ENCODE assay signal across 17 cellular contexts in the genomic region with DNA sequence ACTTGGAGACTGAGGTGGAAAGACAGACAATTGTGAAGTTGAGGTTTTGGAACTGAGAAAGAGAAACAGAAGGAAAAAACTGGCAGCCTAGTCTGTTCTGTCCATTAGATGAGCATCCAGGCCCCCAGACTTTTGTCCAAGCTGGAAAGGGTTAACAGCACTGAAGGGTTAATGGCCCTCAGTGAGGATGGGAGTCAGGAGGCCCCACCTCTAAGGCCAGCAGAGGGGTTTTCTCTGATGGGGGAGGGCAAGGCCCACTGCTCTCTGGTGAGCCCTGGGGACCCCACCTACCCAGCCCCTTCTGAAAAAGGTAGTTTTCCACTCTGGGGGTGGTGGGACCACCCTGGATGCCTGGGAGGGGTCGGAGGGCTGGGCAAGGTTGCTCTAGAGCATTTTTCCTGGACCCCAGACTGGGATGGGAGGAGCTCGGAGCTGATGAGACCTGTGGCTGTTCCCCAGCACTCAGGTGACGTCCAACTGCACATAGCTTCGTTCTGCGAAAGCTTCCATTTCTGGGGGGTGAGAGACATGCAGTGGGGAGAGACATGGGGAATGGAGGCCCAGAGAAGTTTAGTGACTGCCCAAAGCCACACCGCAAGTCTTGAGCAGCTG. TPM values are rescaled to one million over a fixed set of nuclear protein-coding genes. Genes with fewer than 3 reads are reported as not detected.
DNase-seq lines count a peak whose midpoint lies in the region; ATAC-seq, FAIRE-seq and TF ChIP-seq lines count a peak whose summit lies in the region.
"Had no signal": no experiment of that assay in that cellular context is flagged by ENCODE, and none has a peak within 500 bp of the region (broad histone marks: within the 10 kb centered on the region; RNA-seq: fewer than 3 reads in every experiment).

No MANE protein-coding gene starts in this region.

- no peak overlapping the region for H3K23ac ChIP-seq in neuronal stem cell (ENCODE audit: low read depth, low read length, poor library complexity)

- no peak overlapping the region for H2BK15ac ChIP-seq in neuronal stem cell (ENCODE audit: low read length)

- DNase-seq in stimulated activated naive CD8-positive, alpha-beta T cell treated with anti-CD3 and anti-CD28 coated beads, Interleukin-15, Interleukin-2, amounts not matched to agents 100 U/mL and 50 U/mL, for 24 hours, result no peak
- DNase-seq in stimulated activated naive CD8-positive, alpha-beta T cell treated with anti-CD3 and anti-CD28 coated beads, Interleukin-15, amount 100 ng/mL, for 72 hours, result no peak
- DNase-seq in K562 (ENCODE audit: extremely low read depth in 1 of 4, low spot score in 3 of 4) (no peak), neuronal stem cell (ENCODE audit: low spot score) (no peak)
- no peak for DNase-seq in activated T-cell treated with anti-CD3 and anti-CD28 coated beads, Interleukin-2, amount 50 U/mL, for 48 hours
- DNase-seq in stimulated activated CD4-positive, alpha-beta T cell treated with anti-CD3 and anti-CD28 coated beads, Interleukin-12 subunit alpha, Interleukin-12 subunit beta, amount 100 ng/mL, for 4 hours, result no peak
- DNase-seq: C1 segment of cervical spinal cord; CD4-positive, alpha-beta memory T cell; DMS79 had no signal

- no peaks in the 10 kb centered on the region for H3K79me2 ChIP-seq in K562 (ENCODE audit: control insufficient read depth, insufficient read depth, low read length)

- no peaks in the 10 kb centered on the region for H4K20me1 ChIP-seq in K562 (replicated peaks; ENCODE audit: control insufficient read depth, insufficient read depth, low read length)

- no peak overlapping the region for H2BK120ac ChIP-seq in neuronal stem cell (ENCODE audit: low read depth, low read length)

- no peak for TF ChIP-seq EP300 in K562 (IDR thresholded peaks at IDR 0.05; ENCODE audit: low read length)

- H3K79me1 ChIP-seq in neuronal stem cell (ENCODE audit: low read depth, low read length), result no peaks in the 10 kb centered on the region

- no peaks in the 10 kb centered on the region for H3K27me3 ChIP-seq in K562 (ENCODE audit: control insufficient read depth in 2 of 2, insufficient read depth in 2 of 2, low read length in 2 of 2)
- H3K27me3 ChIP-seq in neuronal stem cell (ENCODE audit: control insufficient read depth in 3 of 3, insufficient read depth in 3 of 3, low read depth in 1 of 3, low read length in 3 of 3), result peaks cover 0 to under 1% (median 0%) of the 10 kb centered on the region in 3 experiments

- H3K27ac ChIP-seq in K562 (ENCODE audit: extremely low read depth, low read depth, low read length) (no peak overlapping the region), neuronal stem cell (replicated peaks; ENCODE audit: low read length) (no peak overlapping the region)

- H2BK12ac ChIP-seq in neuronal stem cell (ENCODE audit: low read length), result no peak overlapping the region

- no peak for TF ChIP-seq CTCF in K562 (IDR thresholded peaks at IDR 0.05 in 2 of 3, conservative IDR thresholded peaks at IDR 0.05 in 1 of 3; ENCODE audit: insufficient read depth in 2 of 3, low read depth in 1 of 3, low read length in 3 of 3)

- peak; percentile 22 for ATAC-seq in stimulated activated naive CD8-positive, alpha-beta T cell treated with anti-CD3 and anti-CD28 coated beads, Interleukin-15, Interleukin-2, amounts not matched to agents 100 U/mL and 50 U/mL, for 24 hours
- no peak for ATAC-seq in stimulated activated naive CD8-positive, alpha-beta T cell treated with anti-CD3 and anti-CD28 coated beads, Interleukin-15, amount 100 ng/mL, for 72 hours
- no peak for ATAC-seq in K562
- ATAC-seq in esophagus mucosa, result no peak
- ATAC-seq: GM12878, HCT116 had no signal

- peaks cover 16% of the 10 kb centered on the region for H3K27me3 Mint-ChIP-seq in stimulated activated naive CD8-positive, alpha-beta T cell treated with anti-CD3 and anti-CD28 coated beads, Interleukin-15, amount 100 ng/mL, for 72 hours

- CTCF ChIA-PET in K562 (lab: Yijun Ruan, JAX; ENCODE audit: low intra/inter-chr PET ratio), result no interaction called here

- H2AFZ ChIP-seq in K562 (ENCODE audit: low read depth, low read length), result no peak overlapping the region
- H2AFZ ChIP-seq in neuronal stem cell (ENCODE audit: low read length), result no peak overlapping the region

- WGBS in K562 (ENCODE audit: insufficient coverage, low coverage, missing lambda C conversion rate), result 39% methylated on average over 6 of the region's 6 CpGs
- WGBS in neuronal stem cell (ENCODE audit: extremely low coverage in 2 of 2, insufficient read length in 2 of 2, insufficient replicate concordance in 1 of 2), 2 donors, result no CpG with 5 or more reads among the region's 6 CpGs

- H2AK5ac ChIP-seq in neuronal stem cell (ENCODE audit: low read depth, low read length), result no peak overlapping the region

- POLR2A ChIA-PET in K562 (lab: Yijun Ruan, JAX), result interaction anchor here (0.5 to 1.3 kb wide), 3 partner anchors 121 to 442 kb away, joined by 3 to 4 read pairs (median 3); no protein-coding TSS in a partner anchor

- H2BK5ac ChIP-seq in neuronal stem cell (ENCODE audit: low read length), result no peak overlapping the region

- H3K9me3 ChIP-seq in K562 (replicated peaks; ENCODE audit: control insufficient read depth, insufficient read depth, low read depth, low read length), result no peaks in the 10 kb centered on the region
- H3K9me3 ChIP-seq in neuronal stem cell (replicated peaks in 1 of 2; ENCODE audit: control insufficient read depth in 2 of 2, insufficient read depth in 1 of 2, low read depth in 1 of 2, low read length in 2 of 2), result no peaks in the 10 kb centered on the region

- peak overlapping the region; percentile 29 for H4K8ac ChIP-seq in neuronal stem cell (ENCODE audit: low read depth, low read length)

- H3K9ac ChIP-seq in K562 (ENCODE audit: insufficient read depth in 1 of 2, low read depth in 2 of 2, low read length in 2 of 2) (no peak overlapping the region), neuronal stem cell (ENCODE audit: low read depth, low read length, poor library complexity) (no peak overlapping the region)

- H3K4me3 Mint-ChIP-seq in stimulated activated naive CD8-positive, alpha-beta T cell treated with anti-CD3 and anti-CD28 coated beads, Interleukin-15, amount 100 ng/mL, for 72 hours, result no peak overlapping the region
- H3K4me3 Mint-ChIP-seq: B cell; CD4-positive, alpha-beta memory T cell had no signal

- H3K9me1 ChIP-seq in K562 (ENCODE audit: control insufficient read depth, insufficient read depth, low read length), result no peaks in the 10 kb centered on the region

- H3K9me3 Mint-ChIP-seq in stimulated activated naive CD8-positive, alpha-beta T cell treated with anti-CD3 and anti-CD28 coated beads, Interleukin-15, amount 100 ng/mL, for 72 hours, result no peaks in the 10 kb centered on the region

- no peak overlapping the region for H3K14ac ChIP-seq in neuronal stem cell (ENCODE audit: low read length)

- no peak overlapping the region for H4K91ac ChIP-seq in neuronal stem cell (ENCODE audit: low read depth, low read length, poor library complexity)

- no TSS peak for BruUV-seq in K562 (replicated peaks; lab: Mats Ljungman, UMichigan)

- in situ Hi-C loops in K562 (cut with MboI), result no loop called here

- no peak for TF ChIP-seq POLR2A in K562 (conservative IDR thresholded peaks at IDR 0.05)

- H3K4me1 ChIP-seq in K562 (replicated peaks in 1 of 2; ENCODE audit: control insufficient read depth in 2 of 2, insufficient read depth in 2 of 2, low read length in 2 of 2) (peaks cover 0 to 5% of the 10 kb centered on the region in 2 experiments; a peak in 2 of 5 replicates), neuronal stem cell (ENCODE audit: control insufficient read depth in 2 of 2, insufficient read depth in 1 of 2, low read depth in 1 of 2, low read length in 2 of 2) (peaks cover 0 to 5% of the 10 kb centered on the region in 2 donors)

- peak overlapping the region; percentile 24 for H3K18ac ChIP-seq in neuronal stem cell (ENCODE audit: low read length)

- no peak for TF ChIP-seq RAD21 in K562 (CRISPR knock-in tag; conservative IDR thresholded peaks at IDR 0.05 in 1 of 2, IDR thresholded peaks at IDR 0.05 in 1 of 2)

- no peaks in the 10 kb centered on the region for H3K4me1 Mint-ChIP-seq in stimulated activated naive CD8-positive, alpha-beta T cell treated with anti-CD3 and anti-CD28 coated beads, Interleukin-15, amount 100 ng/mL, for 72 hours
- H3K4me1 Mint-ChIP-seq: B cell; CD4-positive, alpha-beta memory T cell had no signal

- intact Hi-C loops in K562 (cut with micrococcal nuclease), result no loop called here

- H3K4me3 ChIP-seq in K562, result no peak overlapping the region
- no peak overlapping the region for H3K4me3 ChIP-seq in neuronal stem cell (ENCODE audit: low read length in 2 of 2)
- H3K4me3 ChIP-seq: GM12878 had no signal

- no peaks in the 10 kb centered on the region for H3K36me3 ChIP-seq in K562 (ENCODE audit: control insufficient read depth, insufficient read depth, low read length)
- no peaks in the 10 kb centered on the region for H3K36me3 ChIP-seq in neuronal stem cell (replicated peaks in 1 of 2; ENCODE audit: control insufficient read depth in 2 of 2, insufficient read depth in 2 of 2, low read length in 2 of 2)

- H3K27ac Mint-ChIP-seq in stimulated activated naive CD8-positive, alpha-beta T cell treated with anti-CD3 and anti-CD28 coated beads, Interleukin-15, amount 100 ng/mL, for 72 hours, result no peak overlapping the region
- H3K27ac Mint-ChIP-seq: B cell; CD4-positive, alpha-beta memory T cell had no signal

- H3K4me2 ChIP-seq in K562 (ENCODE audit: insufficient read depth, low read length) (no peak overlapping the region), neuronal stem cell (ENCODE audit: insufficient read depth, low read length, poor library complexity, severe bottlenecking) (no peak overlapping the region)

- FAIRE-seq in K562 (lab: Jason Lieb, UNC), result no peak
- FAIRE-seq: A204.1, GM12878, GM18507, HTR-8/SVneo had no signal

- no peak overlapping the region for H3K4ac ChIP-seq in neuronal stem cell (ENCODE audit: low read length)

RNA-seq across cellular contexts. Expression of a gene that starts 7.0 kb away (rescaled TPM):
- 3.0 and 7.0 TPM in 2 replicates for total RNA-seq in K562 (2011; cell fraction: chromatin; rRNA removed; ENCODE audit: low replicate concordance)
- 3.2 and 3.4 TPM in 2 replicates for total RNA-seq in K562 (2011; cell fraction: nucleolus; rRNA removed)
- total RNA-seq in K562 (2011; cell fraction: nucleoplasm; rRNA removed), result 3.7 and 4.0 TPM in 2 replicates
- 0.16 and 0.32 TPM in 2 replicates for total RNA-seq in K562 (2014; rRNA removed)
- 0.11 and 0.29 TPM in 2 replicates for total RNA-seq in K562 (2014; rRNA removed; fragmentation: Illumina TruSeq; extraction: Trizol)
- 0.15 and 0.33 TPM in 2 replicates for total RNA-seq in K562 (2015; rRNA removed; fragmentation: Illumina TruSeq; extraction: Trizol)
- total RNA-seq in K562 (2021), result 0.20 and 0.29 TPM in 2 replicates
- 0.30 and 1.4 TPM in 2 replicates for polyA plus RNA-seq in K562 (2011; rRNA removed)
- polyA plus RNA-seq in K562 (2011; cell fraction: cytosol; rRNA removed), result 0.28 and 1.0 TPM in 2 replicates
- 0.41 and 1.3 TPM in 2 replicates for polyA plus RNA-seq in K562 (2011; cell fraction: nucleus; rRNA removed)
- 0.11 and 0.25 TPM in 2 replicates for polyA plus RNA-seq in K562 (2012)
- 0.33 and 0.67 TPM in 2 replicates for polyA plus RNA-seq in K562 (2014; fragmentation: Illumina TruSeq; extraction: Trizol)
- under 1 TPM; 0.11 to 0.13 TPM for polyA plus RNA-seq in K562 (2014; fragmentation: Nextera tagmentation; extraction: Ambion mirVana)
- polyA plus RNA-seq in K562 (2014; rRNA removed), result 0.12 and 0.36 TPM in 2 replicates
- polyA minus RNA-seq in K562 (2011; rRNA and poly(A)+ RNA removed), result 0.42 and 2.6 TPM in 2 replicates
- polyA minus RNA-seq in K562 (2011; cell fraction: cytosol; rRNA and poly(A)+ RNA removed), result 1.2 TPM in 1 of 2 replicates, not detected in the other
- 0.22 and 1.1 TPM in 2 replicates for polyA minus RNA-seq in K562 (2011; cell fraction: nucleus; rRNA and poly(A)+ RNA removed)
- polyA plus RNA-seq in neuronal stem cell (2013, experiment 1 of 2), result 0.03 TPM
- 0.04 TPM for polyA plus RNA-seq in neuronal stem cell (2013, experiment 2 of 2)
- total RNA-seq in esophagus mucosa, result 0.56 TPM
- total RNA-seq: G401 had no signal
